In the genomic region with DNA sequence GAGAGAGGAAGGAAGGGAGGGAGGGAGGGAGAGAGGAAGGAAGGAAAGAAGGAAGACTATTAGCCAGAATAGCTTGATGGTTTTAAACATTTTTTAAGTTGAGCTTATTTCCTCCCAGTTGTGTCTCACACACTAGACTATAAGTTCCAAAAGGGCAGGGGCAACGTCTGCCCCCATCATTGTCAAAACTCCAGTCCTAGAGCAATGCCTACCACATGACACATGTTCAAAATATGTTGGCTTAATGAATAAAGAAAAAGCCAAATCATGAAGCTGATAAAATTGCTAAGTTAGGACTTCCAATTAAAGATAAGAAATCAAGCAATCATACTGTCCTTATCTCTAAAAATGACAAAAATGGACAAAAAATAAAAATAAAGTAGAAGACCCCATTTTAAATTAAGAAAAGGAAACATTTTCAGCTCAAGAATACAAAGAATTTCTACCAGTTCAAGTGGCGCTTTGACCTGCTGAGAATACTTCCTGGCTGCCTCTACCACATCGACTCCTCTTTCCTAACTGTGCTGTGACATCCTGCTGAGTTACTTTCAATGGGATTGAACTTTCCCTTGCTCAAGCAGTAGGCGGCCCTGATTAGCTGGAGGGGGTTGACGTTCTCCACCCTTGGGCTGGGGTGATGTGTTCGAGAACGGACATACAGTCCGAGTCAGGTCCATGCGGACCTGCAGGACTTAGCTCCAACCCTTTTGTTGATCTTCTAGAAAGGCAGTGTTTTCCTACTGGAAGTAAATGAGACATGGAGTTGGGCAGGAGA, we compare ENCODE assay signal across 22 cellular contexts.
DNase-seq lines count a peak whose midpoint lies in the region; ATAC-seq and TF ChIP-seq lines count a peak whose summit lies in the region.
"Had no signal": no experiment of that assay in that cellular context is flagged by ENCODE, and none has a peak within 500 bp of the region (broad histone marks: within the 10 kb centered on the region; RNA-seq: fewer than 3 reads in every experiment).

No MANE protein-coding gene starts in this region.

- H3K4me1 Mint-ChIP-seq in endodermal cell = peaks cover 21% of the 10 kb centered on the region
- H3K4me1 Mint-ChIP-seq: activated naive CD8-positive, alpha-beta T cell treated with anti-CD3 and anti-CD28 coated beads for 36 hours; T-helper 17 cell had no signal

- intact Hi-C loops in HCT116 (cut with micrococcal nuclease) (no loop called here), transverse colon (cut with DNase I; ENCODE audit: low total_unique reads) (no loop called here)

- H3K36me3 ChIP-seq in HCT116 (ENCODE audit: control insufficient read depth in 1 of 2, insufficient read depth in 2 of 2, low read length in 2 of 2) (no peaks in the 10 kb centered on the region), endodermal cell (ENCODE audit: control insufficient read depth, insufficient read depth, low read length) (no peaks in the 10 kb centered on the region), lung (ENCODE audit: control insufficient read depth in 2 of 2, insufficient read depth in 2 of 2, low read length in 2 of 2) (no peaks in the 10 kb centered on the region), transverse colon (no peaks in the 10 kb centered on the region)
- H3K36me3 ChIP-seq: left lung, upper lobe of right lung had no signal

- RAD21 ChIA-PET in HCT116 (lab: Charles Lee; ENCODE audit: low non-redundant PET in 1 of 2, low total read pairs in 2 of 2, uncharacterized antibody in 2 of 2, unreplicated experiment in 2 of 2) = no interaction called here

- no peak overlapping the region for H3K9ac ChIP-seq in HCT116 (ENCODE audit: low read length)
- H3K9ac ChIP-seq in endodermal cell (ENCODE audit: extremely low read depth, low read length, poor library complexity, severe bottlenecking) = no peak overlapping the region

- no peaks in the 10 kb centered on the region for H4K20me1 ChIP-seq in HCT116 (ENCODE audit: insufficient read depth)

- CTCF ChIA-PET in HCT116 (lab: Charles Lee) = no interaction called here

- ATAC-seq in HCT116 (0 out of 2 replicates have a peak, but pooled peaks have one; percentile 18), lung (ENCODE audit: insufficient read depth, low FRiP score) (no peak), GM18909 (IDR thresholded peaks at IDR 0.05; ENCODE audit: poor library complexity, unreplicated experiment) (no peak)
- ATAC-seq: left lung, T-helper 17 cell, upper lobe of right lung had no signal

- H3K9me3 Mint-ChIP-seq in endodermal cell = peaks cover 10% of the 10 kb centered on the region
- H3K9me3 Mint-ChIP-seq: activated naive CD8-positive, alpha-beta T cell treated with anti-CD3 and anti-CD28 coated beads for 36 hours; activated T-helper 2 cell treated with anti-CD3 and anti-CD28 coated beads, Interferon-gamma antibody, Interleukin-2, Interleukin-4, amounts not matched to agents 10 μg/mL and 5 μg/mL and 100 μg/mL, durations not matched to agents 14 hours and 24 hours and 36 hours had no signal

- H3K4me3 Mint-ChIP-seq in endodermal cell = no peak overlapping the region
- H3K4me3 Mint-ChIP-seq: activated naive CD8-positive, alpha-beta T cell treated with anti-CD3 and anti-CD28 coated beads for 36 hours; T-helper 17 cell had no signal

- TF ChIP-seq CTCF in HCT116 (IDR thresholded peaks at IDR 0.05 in 2 of 3, conservative IDR thresholded peaks at IDR 0.05 in 1 of 3; ENCODE audit: borderline replicate concordance in 1 of 3, insufficient read depth in 1 of 3, low read depth in 2 of 3, low read length in 2 of 3) = no peak
- no peak for TF ChIP-seq CTCF in endodermal cell (conservative IDR thresholded peaks at IDR 0.05)
- no peak for TF ChIP-seq CTCF in lung (IDR thresholded peaks at IDR 0.05; ENCODE audit: control extremely low read depth, extremely low read depth)
- TF ChIP-seq CTCF in transverse colon (IDR thresholded peaks at IDR 0.05) = no peak

- TF ChIP-seq EP300 in transverse colon (IDR thresholded peaks at IDR 0.05; ENCODE audit: low read depth) = no peak

- no peaks in the 10 kb centered on the region for H3K27me3 ChIP-seq in HCT116 (ENCODE audit: insufficient read depth, low read length)
- H3K27me3 ChIP-seq in endodermal cell (ENCODE audit: control insufficient read depth, insufficient read depth, low read length, poor library complexity, severe bottlenecking) = peaks cover 49% of the 10 kb centered on the region
- no peaks in the 10 kb centered on the region for H3K27me3 ChIP-seq in lung (ENCODE audit: control insufficient read depth, insufficient read depth)
- H3K27me3 ChIP-seq in transverse colon = no peaks in the 10 kb centered on the region
- H3K27me3 ChIP-seq: upper lobe of right lung had no signal

- H3K9me3 ChIP-seq in HCT116 (ENCODE audit: control insufficient read depth in 1 of 2, insufficient read depth in 1 of 2, low read depth in 1 of 2, low read length in 2 of 2) (no peaks in the 10 kb centered on the region), endodermal cell (ENCODE audit: control insufficient read depth, low read length) (peaks cover 7% of the 10 kb centered on the region), lung (ENCODE audit: control insufficient read depth in 2 of 2, insufficient read depth in 1 of 2, low read length in 1 of 2) (no peaks in the 10 kb centered on the region), transverse colon (no peaks in the 10 kb centered on the region)
- H3K9me3 ChIP-seq: upper lobe of right lung had no signal

- H3K79me2 ChIP-seq in HCT116 (ENCODE audit: insufficient read depth, low read length) = no peaks in the 10 kb centered on the region

- DNase-seq in COLO829 (ENCODE audit: low spot score) (peak; percentile 16), HCT116 (ENCODE audit: low read depth, low spot score) (no peak), endodermal cell (peak; percentile 75), lung (ENCODE audit: low spot score) (peak; percentile 11), GM19238 (ENCODE audit: insufficient read length, low spot score) (no peak), transverse colon (no peak), nucleus accumbens (lab: John Stamatoyannopoulos, UW) (no peak)
- DNase-seq: activated CD4-positive, alpha-beta T cell treated with anti-CD3 and anti-CD28 coated beads, Interleukin-2, amount 50 U/mL, for 1 hour; activated CD8-positive, alpha-beta memory T cell treated with anti-CD3 and anti-CD28 coated beads, Interleukin-2, amount 50 U/mL, for 4 hours; activated naive CD8-positive, alpha-beta T cell treated with anti-CD3 and anti-CD28 coated beads for 36 hours; effector CD8-positive, alpha-beta T cell; GF-D8; KBM-7; left lung; NCI-H524; posterior cingulate gyrus; T-helper 17 cell; upper lobe of right lung had no signal

- H3K36me3 Mint-ChIP-seq in endodermal cell (ENCODE audit: low read depth) = no peaks in the 10 kb centered on the region
- H3K36me3 Mint-ChIP-seq: activated naive CD8-positive, alpha-beta T cell treated with anti-CD3 and anti-CD28 coated beads for 36 hours had no signal

- in situ Hi-C loops in transverse colon (cut with MboI; ENCODE audit: low pct_ligation_motif_present in 1 of 4, low pct_unique_long_range_greater_than_20kb in 1 of 4, low sequenced_read_pairs in 3 of 4) = no loop called here

- H2AFZ ChIP-seq in HCT116 (ENCODE audit: low read depth, low read length, poor library complexity, severe bottlenecking) = no peak overlapping the region

- 50 to 54% methylated on average over 6 to 9 of the region's 9 CpGs for WGBS in endodermal cell (ENCODE audit: insufficient coverage in 1 of 2, insufficient read length in 1 of 2), 2 experiments
- WGBS in lung, 2 donors = 78 to 86% methylated on average over 9 of the region's 9 CpGs
- 80 to 93% methylated on average over 2 to 9 of the region's 9 CpGs for WGBS in transverse colon (ENCODE audit: low coverage in 1 of 2), 2 donors

- no peak for TF ChIP-seq POLR2A in HCT116 (IDR thresholded peaks at IDR 0.05; ENCODE audit: borderline replicate concordance, extremely low read depth, insufficient read depth, insufficient read length)
- TF ChIP-seq POLR2A in transverse colon (IDR thresholded peaks at IDR 0.05) = no peak

- POLR2A ChIA-PET in HCT116 (lab: Charles Lee) = no interaction called here

- H3K27ac ChIP-seq in HCT116 (ENCODE audit: low read depth, low read length) = no peak overlapping the region
- H3K27ac ChIP-seq in endodermal cell (ENCODE audit: low read depth, low read length) = no peak overlapping the region
- H3K27ac ChIP-seq in lung (ENCODE audit: low read depth in 1 of 2, low read length in 1 of 2) = no peak overlapping the region
- H3K27ac ChIP-seq in transverse colon = no peak overlapping the region
- H3K27ac ChIP-seq: C4-2B, HL-60, left lung, upper lobe of right lung had no signal

- H3K4me2 ChIP-seq in HCT116 (ENCODE audit: low read length) = peak overlapping the region; percentile 36; the same call in 1 of the 2 replicates

- peaks cover 49% of the 10 kb centered on the region for H3K27me3 Mint-ChIP-seq in endodermal cell (ENCODE audit: insufficient read depth)

- H3K4me1 ChIP-seq in HCT116 (ENCODE audit: control insufficient read depth in 1 of 2, insufficient read depth in 2 of 2, low read length in 2 of 2) (peaks cover 13 to 16% of the 10 kb centered on the region in 2 experiments; a peak in 3 of 4 replicates), endodermal cell (ENCODE audit: control insufficient read depth, insufficient read depth, low read length) (peaks cover 2% of the 10 kb centered on the region), lung (ENCODE audit: control insufficient read depth in 2 of 2, insufficient read depth in 2 of 2, low read length in 2 of 2) (peaks cover 0 to 2% of the 10 kb centered on the region in 2 donors), transverse colon (peaks cover 0 to 9% (median 0%) of the 10 kb centered on the region in 4 donors)
- H3K4me1 ChIP-seq: left lung, upper lobe of right lung had no signal

- no peak overlapping the region for H3K27ac Mint-ChIP-seq in endodermal cell
- H3K27ac Mint-ChIP-seq: activated naive CD8-positive, alpha-beta T cell treated with anti-CD3 and anti-CD28 coated beads for 36 hours; activated T-helper 2 cell treated with anti-CD3 and anti-CD28 coated beads, Interferon-gamma antibody, Interleukin-2, Interleukin-4, amounts not matched to agents 10 μg/mL and 5 μg/mL and 100 μg/mL, durations not matched to agents 14 hours and 24 hours and 36 hours; T-helper 17 cell had no signal

- H3K4me3 ChIP-seq in HCT116 (replicated peaks in 1 of 2; ENCODE audit: low read depth in 1 of 2, low read length in 2 of 2) = no peak overlapping the region
- H3K4me3 ChIP-seq in endodermal cell (ENCODE audit: low read length) = no peak overlapping the region
- no peak overlapping the region for H3K4me3 ChIP-seq in lung
- no peak overlapping the region for H3K4me3 ChIP-seq in transverse colon
- H3K4me3 ChIP-seq: left lung, upper lobe of right lung had no signal

- TF ChIP-seq RAD21 in HCT116 (IDR thresholded peaks at IDR 0.05; ENCODE audit: low read depth) = no peak

- BruUV-seq in HCT116 (replicated peaks; lab: Mats Ljungman, UMichigan) = no TSS peak

- no peaks in the 10 kb centered on the region for H3K9me2 ChIP-seq in HCT116 (ENCODE audit: insufficient read depth)

TF ChIP-seq in HCT116, 20 proteins besides CTCF, POLR2A, EP300 and RAD21:
- TF ChIP-seq TCF7L2 (IDR thresholded peaks at IDR 0.05; ENCODE audit: borderline replicate concordance, extremely low read depth, insufficient read depth, insufficient read length) = no peak
- no peak for TF ChIP-seq ZFX (IDR thresholded peaks at IDR 0.05)
- TF ChIP-seq SIN3A (IDR thresholded peaks at IDR 0.05; ENCODE audit: low read depth) = no peak
- no peak for TF ChIP-seq CEBPB (IDR thresholded peaks at IDR 0.05; ENCODE audit: low read depth)

Comparison
In these comparisons a context has a peak if more than half of its experiments do, and no peak if none do; other contexts are left out.
1. DNase-seq: peak in COLO829 (single experiment), endodermal cell (single experiment) and lung (single experiment); none in HCT116 (single experiment), GM19238 (single experiment), transverse colon (single experiment) and nucleus accumbens (0 of 56).